8 cellular contexts compared by ENCODE assay signal in genomic region chr1:58816747-58817221, GRCh38. TPM values are rescaled to one million over a fixed set of nuclear protein-coding genes. Genes with fewer than 3 reads are reported as not detected.
DNase-seq lines count a peak whose midpoint lies in the region; ATAC-seq and TF ChIP-seq lines count a peak whose summit lies in the region.

No MANE protein-coding gene starts in this region.

- H3K4me3 Mint-ChIP-seq in T-helper 17 cell, result peak overlapping the region; percentile 89
- peak overlapping the region; percentile 72 for H3K4me3 Mint-ChIP-seq in glutamatergic neuron (ENCODE audit: unreplicated experiment)
- H3K4me3 Mint-ChIP-seq in stimulated activated memory B cell treated with anti-CD40 and anti-IgM and Interleukin-4, amounts not matched to agents 10 μg/mL and 1 μg/mL and 100 μg/mL, for 72 hours, result peak overlapping the region; percentile 91

- H3K4me1 Mint-ChIP-seq in T-helper 17 cell (peaks cover 27% of the 10 kb centered on the region), glutamatergic neuron (ENCODE audit: low read depth, unreplicated experiment) (peaks cover 3% of the 10 kb centered on the region)
- H3K4me1 Mint-ChIP-seq in stimulated activated memory B cell treated with anti-CD40 and anti-IgM and Interleukin-4, amounts not matched to agents 10 μg/mL and 1 μg/mL and 100 μg/mL, for 72 hours, result peaks cover 56% of the 10 kb centered on the region

- H3K27ac Mint-ChIP-seq in T-helper 17 cell (peak overlapping the region; percentile 94), glutamatergic neuron (ENCODE audit: unreplicated experiment) (no peak overlapping the region)
- peak overlapping the region; percentile 94 for H3K27ac Mint-ChIP-seq in stimulated activated memory B cell treated with anti-CD40 and anti-IgM and Interleukin-4, amounts not matched to agents 10 μg/mL and 1 μg/mL and 100 μg/mL, for 72 hours

- TF ChIP-seq CTCF in glutamatergic neuron (IDR thresholded peaks at IDR 0.05; ENCODE audit: partially characterized antibody, unreplicated experiment), result no peak

- no peak for ATAC-seq in T-helper 17 cell
- no peak for ATAC-seq in stimulated activated memory B cell treated with anti-CD40 and anti-IgM and Interleukin-4, amounts not matched to agents 10 μg/mL and 1 μg/mL and 100 μg/mL, for 72 hours
- no peak for ATAC-seq in GM18867 (IDR thresholded peaks at IDR 0.05; ENCODE audit: unreplicated experiment)

- intact Hi-C loops in posterior cingulate gyrus (cut with DNase I), result loop anchor here (1.0 to 2.0 kb wide), 2 partner anchors 34 to 87 kb away; no protein-coding TSS in a partner anchor

- DNase-seq in NCI-H2196 (lab: John Stamatoyannopoulos, UW; ENCODE audit: unreplicated experiment) (peak; percentile 44), NCI-H2196 treated with DMSO at 0.1 percent for 48 hours (lab: John Stamatoyannopoulos, UW; ENCODE audit: unreplicated experiment) (no peak), T-helper 17 cell (no peak), glutamatergic neuron (no peak), SKM-1 treated with dmso at 0.1 percent for 144 hours (lab: John Stamatoyannopoulos, UW; ENCODE audit: unreplicated experiment) (no peak), posterior cingulate gyrus (no peak)

- no peaks in the 10 kb centered on the region for H3K27me3 Mint-ChIP-seq in T-helper 17 cell
- H3K27me3 Mint-ChIP-seq in glutamatergic neuron (ENCODE audit: unreplicated experiment), result peaks cover 10% of the 10 kb centered on the region
- no peaks in the 10 kb centered on the region for H3K27me3 Mint-ChIP-seq in stimulated activated memory B cell treated with anti-CD40 and anti-IgM and Interleukin-4, amounts not matched to agents 10 μg/mL and 1 μg/mL and 100 μg/mL, for 72 hours

- no peaks in the 10 kb centered on the region for H3K9me3 Mint-ChIP-seq in glutamatergic neuron (ENCODE audit: unreplicated experiment)
- no peaks in the 10 kb centered on the region for H3K9me3 Mint-ChIP-seq in stimulated activated memory B cell treated with anti-CD40 and anti-IgM and Interleukin-4, amounts not matched to agents 10 μg/mL and 1 μg/mL and 100 μg/mL, for 72 hours

- no peaks in the 10 kb centered on the region for H3K36me3 Mint-ChIP-seq in T-helper 17 cell (ENCODE audit: low read depth)
- H3K36me3 Mint-ChIP-seq in glutamatergic neuron (ENCODE audit: unreplicated experiment), result peaks cover 12% of the 10 kb centered on the region
- no peaks in the 10 kb centered on the region for H3K36me3 Mint-ChIP-seq in stimulated activated memory B cell treated with anti-CD40 and anti-IgM and Interleukin-4, amounts not matched to agents 10 μg/mL and 1 μg/mL and 100 μg/mL, for 72 hours

- no peaks in the 10 kb centered on the region for H3K9me3 ChIP-seq in T-helper 17 cell (ENCODE audit: control insufficient read depth, low read length, poor library complexity, severe bottlenecking)

RNA-seq across cellular contexts. Expression of gene JUN, which starts 32.9 kb away (rescaled TPM):
- total RNA-seq in T-helper 17 cell, result 1,000 to 10,000 TPM; 1,878 to 2,007 TPM
- 83.1 TPM for total RNA-seq in glutamatergic neuron (ENCODE audit: unreplicated experiment)

Comparison
In these comparisons a context has a peak if more than half of its experiments do, and no peak if none do; other contexts are left out.
1. RNA of gene JUN, which starts 32.9 kb away (total RNA-seq): 1,878 to 2,007 TPM in T-helper 17 cell; 83.1 TPM in glutamatergic neuron (single experiment); every median in the first group is over 10 times any median in the second.
2. Peak in every context shown above with its lines, with median percentiles within 50 percentile points of each other: H3K4me3 Mint-ChIP-seq.